ENCODE assay signal across 1 cellular context in genomic region chr15:52251144-52251860, GRCh38.
TF ChIP-seq lines count a peak whose summit lies in the region.

No MANE protein-coding gene starts in this region.

TF ChIP-seq in HepG2, 621 proteins besides CTCF, POLR2A, EP300 and RAD21:
- no peak for TF ChIP-seq CREB1 (IDR thresholded peaks at IDR 0.05)
- no peak for TF ChIP-seq CREB1 (CRISPR knock-in tag; IDR thresholded peaks at IDR 0.05)
- TF ChIP-seq FOXA1 (IDR thresholded peaks at IDR 0.05), result no peak
- TF ChIP-seq FOXA1 (CRISPR knock-in tag; IDR thresholded peaks at IDR 0.05), result peak; percentile 22; the same call in 1 of the 2 replicates
- no peak for TF ChIP-seq AHR (CRISPR knock-in tag; IDR thresholded peaks at IDR 0.05)
- 0 out of 2 replicates have a peak, but pooled peaks have one; percentile 24 for TF ChIP-seq FOXA3 (CRISPR knock-in tag; IDR thresholded peaks at IDR 0.05)
- peak; percentile 68 for TF ChIP-seq TCF7 (IDR thresholded peaks at IDR 0.05; ENCODE audit: low read depth)
- TF ChIP-seq SOX5 (CRISPR knock-in tag; IDR thresholded peaks at IDR 0.05; ENCODE audit: borderline replicate concordance), result peak; percentile 80; the same call in 1 of the 2 replicates
- peak; percentile 36; the same call in 1 of the 2 replicates for TF ChIP-seq SAP130 (CRISPR knock-in tag; IDR thresholded peaks at IDR 0.05; ENCODE audit: low read depth)
- peak; percentile 36; the same call in 1 of the 2 replicates for TF ChIP-seq ETV5 (CRISPR knock-in tag; IDR thresholded peaks at IDR 0.05; ENCODE audit: borderline replicate concordance)
- TF ChIP-seq HHEX (CRISPR knock-in tag; IDR thresholded peaks at IDR 0.05), result 0 out of 2 replicates have a peak, but pooled peaks have one; percentile 23
- no peak for TF ChIP-seq SOX13 (IDR thresholded peaks at IDR 0.05)
- TF ChIP-seq SOX13 (CRISPR knock-in tag; conservative IDR thresholded peaks at IDR 0.05 in 1 of 2, IDR thresholded peaks at IDR 0.05 in 1 of 2), result peak in 1 of 2 experiments; percentile 83; a peak in 2 of 4 replicates
- no peak for TF ChIP-seq SOX6 (IDR thresholded peaks at IDR 0.05)
- TF ChIP-seq SOX6 (CRISPR knock-in tag; IDR thresholded peaks at IDR 0.05), result 0 out of 2 replicates have a peak, but pooled peaks have one; percentile 35
- TF ChIP-seq ARID5B (CRISPR knock-in tag; IDR thresholded peaks at IDR 0.05), result peak; percentile 47; the same call in 1 of the 2 replicates
- TF ChIP-seq NR0B2 (CRISPR knock-in tag; IDR thresholded peaks at IDR 0.05), result no peak
- peak; percentile 37 for TF ChIP-seq FOSL2 (CRISPR knock-in tag; IDR thresholded peaks at IDR 0.05)
TF ChIP-seq in HepG2: peak in this region for 11.
